Comparison of ENCODE assay signal across 29 cellular contexts in genomic region chr3:171839270-171839669, GRCh38. TPM values are rescaled to one million over a fixed set of nuclear protein-coding genes. Genes with fewer than 3 reads are reported as not detected.
"Had no signal": no experiment of that assay in that cellular context is flagged by ENCODE, and none has a peak within 500 bp of the region (broad histone marks: within the 10 kb centered on the region; RNA-seq: fewer than 3 reads in every experiment).

No MANE protein-coding gene starts in this region.

- H3K27me3 ChIP-seq: stomach, testis, vagina had no signal

- H3K9me3 ChIP-seq: mucosa of descending colon, stomach, testis, vagina had no signal

- ATAC-seq: activated naive CD4-positive, alpha-beta T cell treated with anti-CD3 and anti-CD28 coated beads, Interleukin-2, amount 50 U/mL, for 72 hours; activated T-cell treated with anti-CD3 and anti-CD28 coated beads, Interleukin-2, amount 50 U/mL, for 4 hours; activated T-helper 17 cell treated with anti-CD3 and anti-CD28 coated beads, Interleukin-2, amount 50 U/mL, for 72 hours; mucosa of descending colon; natural killer cell treated with Interleukin-12 subunit alpha and Interleukin-12 subunit beta and Interleukin-15 and Interleukin-18, amount 100 ng/mL, for 72 hours; stimulated activated naive B cell treated with anti-CD40 and anti-IgM and Interleukin-4, amounts not matched to agents 10 μg/mL and 1 μg/mL and 100 μg/mL, for 72 hours had no signal

- DNase-seq: activated CD4-positive, alpha-beta memory T cell treated with anti-CD3 and anti-CD28 coated beads for 36 hours; activated CD4-positive, alpha-beta T cell treated with anti-CD3 and anti-CD28 coated beads, Interleukin-2, amount 10 ng/mL, durations not matched to agents 24 days and 14 days; activated CD4-positive, CD25-positive, alpha-beta regulatory T cell treated with anti-CD3 and anti-CD28 coated beads, Interleukin-2, amount 50 U/mL, for 72 hours; activated T-cell treated with anti-CD3 and anti-CD28 coated beads, Interleukin-2, amount 50 U/mL, for 4 hours; cortex of kidney; foreskin fibroblast; head of caudate nucleus; immature natural killer cell; kidney; mucosa of descending colon; stimulated activated CD4-positive, alpha-beta T cell treated with anti-CD3 and anti-CD28 coated beads, Interleukin-15, amount 100 ng/mL, for 24 hours; stimulated activated CD4-positive, alpha-beta T cell treated with anti-CD3 and anti-CD28 coated beads, Interleukin-2, amount 100 ng/mL, for 24 hours; stimulated activated naive B cell treated with anti-CD40 and anti-IgM and Interleukin-4, amounts not matched to agents 10 μg/mL and 1 μg/mL and 100 μg/mL, for 72 hours; stomach; T-helper 2 cell; testis had no signal

- H3K4me3 ChIP-seq: lung, mucosa of descending colon, stomach, testis had no signal

- H3K36me3 ChIP-seq: stomach, vagina had no signal

- H3K4me1 ChIP-seq: vagina had no signal

RNA-seq across cellular contexts. Expression of gene TMEM212, which starts 3.9 kb away (rescaled TPM):
- total RNA-seq: activated CD4-positive, alpha-beta memory T cell treated with anti-CD3 and anti-CD28 coated beads for 36 hours; activated CD4-positive, alpha-beta T cell treated with anti-CD3 and anti-CD28 coated beads, Interleukin-2, amount 10 ng/mL, durations not matched to agents 24 days and 14 days; activated naive CD4-positive, alpha-beta T cell treated with anti-CD3 and anti-CD28 coated beads, Interleukin-2, amount 50 U/mL, for 72 hours; activated T-cell treated with anti-CD3 and anti-CD28 coated beads, Interleukin-2, amount 50 U/mL, for 4 hours; activated T-helper 17 cell treated with anti-CD3 and anti-CD28 coated beads, Interleukin-2, amount 50 U/mL, for 72 hours; chondrocyte; endothelial cell of umbilical vein; kidney; left lobe of liver; mesenteric fat pad; mucosa of descending colon; myocyte; natural killer cell treated with Interleukin-12 subunit alpha and Interleukin-12 subunit beta and Interleukin-15 and Interleukin-18, amount 100 ng/mL, for 72 hours; omental fat pad; posterior vena cava; stomach; vagina had no signal
- polyA plus RNA-seq: endothelial cell of umbilical vein, esophagus, immature natural killer cell, stomach had no signal
